21 cellular contexts compared by ENCODE assay signal in the genomic region with DNA sequence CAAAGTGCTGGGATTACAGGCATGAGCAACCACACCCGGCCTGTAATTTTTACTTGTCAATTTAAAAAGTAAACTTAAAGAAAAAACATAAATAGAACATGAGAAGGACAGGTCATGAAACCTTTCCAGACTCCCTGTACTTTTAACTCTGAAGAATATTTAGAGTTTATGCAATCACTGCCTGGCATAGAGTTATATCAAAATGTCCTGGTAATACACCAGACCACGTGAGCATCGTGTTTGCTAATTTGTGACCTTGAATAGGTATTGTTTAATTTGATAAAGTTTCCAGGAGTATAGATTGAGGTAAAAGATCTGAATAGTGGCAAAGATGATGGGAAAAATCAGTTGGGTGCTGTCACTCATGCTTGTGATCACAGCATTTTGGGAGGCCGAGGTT.
"Had no signal": no experiment of that assay in that cellular context is flagged by ENCODE, and none has a peak within 500 bp of the region (broad histone marks: within the 10 kb centered on the region; RNA-seq: fewer than 3 reads in every experiment).

No MANE protein-coding gene starts in this region.

- FAIRE-seq: HTR-8/SVneo had no signal

- DNase-seq: KBM-7, MV-4-11, NCI-H1092, NCI-H1105 treated with DMSO at 0.1 percent for 48 hours, NCI-H1417 treated with DMSO at 0.1 percent for 48 hours, NCI-H146, NCI-H1694 treated with DMSO at 0.1 percent for 48 hours, NCI-H1930, NCI-H2081, NCI-H2107, NCI-H2227 treated with DMSO at 0.1 percent for 48 hours, NCI-H524, NCI-H526 treated with DMSO at 0.1 percent for 48 hours, NCI-H748 treated with DMSO at 0.1 percent for 48 hours, PC-3, SHP77, SK-N-SH had no signal

- H3K9me3 ChIP-seq: SK-N-SH had no signal

- H3K27ac ChIP-seq: HL-60, RWPE1 had no signal

- ATAC-seq: Panc1, PC-3 had no signal

- H3K9ac ChIP-seq: SK-N-SH had no signal
